Comparison of ENCODE assay signal across 11 cellular contexts in the genomic region with DNA sequence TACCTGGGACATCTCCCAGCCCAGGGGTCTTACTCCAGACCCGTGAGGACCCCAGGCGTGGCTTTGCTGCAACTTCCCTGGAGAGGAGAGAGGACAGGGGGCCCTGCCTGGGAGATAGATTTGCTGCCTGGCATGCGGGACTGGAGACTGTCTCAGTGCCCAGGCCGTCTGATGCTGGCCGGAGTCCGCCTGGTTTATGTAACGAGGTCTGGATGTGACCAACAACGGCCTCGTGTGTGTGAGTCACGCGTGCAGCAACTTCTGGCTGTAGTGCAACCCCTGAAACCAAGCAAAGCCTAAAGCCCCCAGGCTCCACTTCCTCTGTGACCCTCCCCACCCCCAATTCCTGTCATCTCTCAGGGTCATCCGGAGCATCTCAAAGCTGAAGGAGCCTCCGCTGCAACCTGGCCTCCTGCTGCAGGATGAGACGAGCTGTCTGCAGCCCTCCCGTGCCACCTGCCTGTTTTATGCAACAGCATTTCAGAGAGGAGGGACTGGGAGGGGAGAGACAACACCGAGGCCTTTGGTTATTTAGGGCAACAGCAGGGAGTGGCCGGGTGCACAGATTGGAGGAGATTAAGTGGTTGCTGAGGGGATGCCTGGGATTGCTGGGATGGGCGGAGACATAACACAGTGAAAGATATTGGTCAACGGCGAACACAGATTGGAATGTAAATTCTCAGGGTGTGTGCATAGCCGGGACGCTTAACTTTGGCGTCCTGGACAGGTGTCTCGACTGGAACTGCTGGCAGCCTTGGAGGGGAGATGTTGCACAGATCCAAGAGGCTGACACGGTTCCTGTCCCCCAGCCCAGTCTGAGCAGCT. TPM values are rescaled to one million over a fixed set of nuclear protein-coding genes. Genes with fewer than 3 reads are reported as not detected.
DNase-seq lines count a peak whose midpoint lies in the region; ATAC-seq, FAIRE-seq and TF ChIP-seq lines count a peak whose summit lies in the region.
"Had no signal": no experiment of that assay in that cellular context is flagged by ENCODE, and none has a peak within 500 bp of the region (broad histone marks: within the 10 kb centered on the region; RNA-seq: fewer than 3 reads in every experiment).

No MANE protein-coding gene starts in this region.

- H3K27ac Mint-ChIP-seq in glutamatergic neuron (ENCODE audit: unreplicated experiment), result no peak overlapping the region
- H3K27ac Mint-ChIP-seq: activated B cell treated with CpG ODN at 0.5 μM for 24 hours had no signal

- whole genome bisulfite sequencing in K562 (ENCODE audit: insufficient coverage, low coverage, missing lambda C conversion rate), result 2% methylated on average over 14 of the region's 25 CpGs
- WGBS in HepG2 (ENCODE audit: low lambda C conversion rate), result 8% methylated on average over 14 of the region's 25 CpGs

- H3K4me3 Mint-ChIP-seq in glutamatergic neuron (ENCODE audit: unreplicated experiment), result no peak overlapping the region
- H3K4me3 Mint-ChIP-seq: activated B cell treated with CpG ODN at 0.5 μM for 24 hours had no signal

- no peaks in the 10 kb centered on the region for H3K9me1 ChIP-seq in K562 (ENCODE audit: control insufficient read depth, insufficient read depth, low read length)

- TF ChIP-seq POLR2A in K562 (conservative IDR thresholded peaks at IDR 0.05) (no peak), HepG2 (IDR thresholded peaks at IDR 0.05; ENCODE audit: insufficient read depth in 1 of 2, low read depth in 2 of 2, low read length in 2 of 2) (no peak), vagina (IDR thresholded peaks at IDR 0.05) (no peak)

- TF ChIP-seq CTCF in K562 (IDR thresholded peaks at IDR 0.05 in 2 of 3, conservative IDR thresholded peaks at IDR 0.05 in 1 of 3; ENCODE audit: insufficient read depth in 2 of 3, low read depth in 1 of 3, low read length in 3 of 3) (no peak), HepG2 (CRISPR knock-in tag; IDR thresholded peaks at IDR 0.05) (no peak), vagina (IDR thresholded peaks at IDR 0.05) (no peak), glutamatergic neuron (IDR thresholded peaks at IDR 0.05; ENCODE audit: partially characterized antibody, unreplicated experiment) (no peak)

- CTCF ChIA-PET in K562 (lab: Yijun Ruan, JAX; ENCODE audit: low intra/inter-chr PET ratio), result no interaction called here
- CTCF ChIA-PET in HepG2 (lab: Yijun Ruan, JAX; ENCODE audit: low intra/inter-chr PET ratio, low total read pairs), result no interaction called here

- no peaks in the 10 kb centered on the region for H3K36me3 Mint-ChIP-seq in glutamatergic neuron (ENCODE audit: unreplicated experiment)

- H3K9ac ChIP-seq in K562 (ENCODE audit: insufficient read depth in 1 of 2, low read depth in 2 of 2, low read length in 2 of 2) (no peak overlapping the region), HepG2 (ENCODE audit: insufficient read depth, low read depth, low read length) (no peak overlapping the region)

- H3K9me3 ChIP-seq in K562 (replicated peaks; ENCODE audit: control insufficient read depth, insufficient read depth, low read depth, low read length) (no peaks in the 10 kb centered on the region), HepG2 (ENCODE audit: low read length) (no peaks in the 10 kb centered on the region), vagina (no peaks in the 10 kb centered on the region)

- no peaks in the 10 kb centered on the region for H4K20me1 ChIP-seq in K562 (replicated peaks; ENCODE audit: control insufficient read depth, insufficient read depth, low read length)
- H4K20me1 ChIP-seq in HepG2 (ENCODE audit: insufficient read depth, low read length), result no peaks in the 10 kb centered on the region

- ATAC-seq in K562 (peak; percentile 39; the same call in 1 of the 3 replicates), HepG2 (peak; percentile 79), HG02571 (IDR thresholded peaks at IDR 0.05; ENCODE audit: unreplicated experiment) (no peak)

- H3K36me3 ChIP-seq in K562 (ENCODE audit: control insufficient read depth, insufficient read depth, low read length) (no peaks in the 10 kb centered on the region), HepG2 (replicated peaks in 1 of 2; ENCODE audit: control insufficient read depth in 1 of 2, insufficient read depth in 2 of 2, low read length in 2 of 2) (no peaks in the 10 kb centered on the region), vagina (no peaks in the 10 kb centered on the region)

- H3K4me2 ChIP-seq in K562 (ENCODE audit: insufficient read depth, low read length), result no peak overlapping the region
- H3K4me2 ChIP-seq in HepG2 (ENCODE audit: low read depth, low read length), result peak overlapping the region; percentile 51

- H3K4me1 Mint-ChIP-seq in glutamatergic neuron (ENCODE audit: low read depth, unreplicated experiment), result peaks cover 3% of the 10 kb centered on the region
- H3K4me1 Mint-ChIP-seq: activated B cell treated with CpG ODN at 0.5 μM for 24 hours had no signal

- no peak for TF ChIP-seq RAD21 in K562 (CRISPR knock-in tag; conservative IDR thresholded peaks at IDR 0.05 in 1 of 2, IDR thresholded peaks at IDR 0.05 in 1 of 2)
- no peak for TF ChIP-seq RAD21 in HepG2 (CRISPR knock-in tag; IDR thresholded peaks at IDR 0.05)

- DNase-seq in DMS 273 (lab: John Stamatoyannopoulos, UW; ENCODE audit: unreplicated experiment) (peak; percentile 45), DMS 273 treated with DMSO at 0.1 percent for 48 hours (lab: John Stamatoyannopoulos, UW) (no peak), K562 (ENCODE audit: extremely low read depth in 1 of 4, low spot score in 3 of 4) (no peak), HepG2 (ENCODE audit: low spot score) (peak; percentile 37), vagina (ENCODE audit: extremely low spot score in 2 of 2) (peak in 1 of 2 donors; percentile 89), glutamatergic neuron (no peak)
- no peak for DNase-seq in NK-92 treated with Interleukin-12 subunit alpha and Interleukin-12 subunit beta, amount 100 ng/mL, for 24 hours (lab: John Stamatoyannopoulos, UW)
- DNase-seq: activated B cell treated with CpG ODN at 0.5 μM for 24 hours; stimulated activated CD4-positive, alpha-beta T cell treated with anti-CD3 and anti-CD28 coated beads, Interleukin-4, amount 100 ng/mL, for 4 hours had no signal

- POLR2A ChIA-PET in K562 (lab: Yijun Ruan, JAX), result no interaction called here
- POLR2A ChIA-PET in HepG2 (lab: Yijun Ruan, JAX), result no interaction called here

- peaks cover 1% of the 10 kb centered on the region for H3K9me3 Mint-ChIP-seq in glutamatergic neuron (ENCODE audit: unreplicated experiment)

- FAIRE-seq in K562 (lab: Jason Lieb, UNC) (no peak), HepG2 (lab: Jason Lieb, UNC) (no peak)

- TF ChIP-seq EP300 in K562 (IDR thresholded peaks at IDR 0.05; ENCODE audit: low read length), result no peak
- no peak for TF ChIP-seq EP300 in HepG2 (IDR thresholded peaks at IDR 0.05; ENCODE audit: low read depth in 2 of 2, low read length in 2 of 2)
- no peak for TF ChIP-seq EP300 in HepG2 (CRISPR knock-in tag; IDR thresholded peaks at IDR 0.05; ENCODE audit: borderline replicate concordance)

- H3K4me1 ChIP-seq in K562 (replicated peaks in 1 of 2; ENCODE audit: control insufficient read depth in 2 of 2, insufficient read depth in 2 of 2, low read length in 2 of 2) (no peaks in the 10 kb centered on the region), HepG2 (ENCODE audit: insufficient read depth, low read length) (peaks cover 26% of the 10 kb centered on the region), vagina (no peaks in the 10 kb centered on the region)

- peaks cover 0 to 24% of the 10 kb centered on the region in 2 experiments; a peak in 2 of 5 replicates for H3K27me3 ChIP-seq in K562 (ENCODE audit: control insufficient read depth in 2 of 2, insufficient read depth in 2 of 2, low read length in 2 of 2)
- peaks cover 0 to 4% of the 10 kb centered on the region in 2 experiments; a peak in 1 of 5 replicates for H3K27me3 ChIP-seq in HepG2 (ENCODE audit: control insufficient read depth in 1 of 2, insufficient read depth in 2 of 2, low read length in 2 of 2)
- H3K27me3 ChIP-seq in vagina, result no peaks in the 10 kb centered on the region

- H2AFZ ChIP-seq in K562 (ENCODE audit: low read depth, low read length), result no peak overlapping the region
- no peak overlapping the region for H2AFZ ChIP-seq in HepG2 (ENCODE audit: low read length)

- H3K79me2 ChIP-seq in K562 (ENCODE audit: control insufficient read depth, insufficient read depth, low read length), result no peaks in the 10 kb centered on the region
- no peaks in the 10 kb centered on the region for H3K79me2 ChIP-seq in HepG2 (ENCODE audit: insufficient read depth, low read length)

- no peak overlapping the region for H3K4me3 ChIP-seq in K562
- peak overlapping the region in 1 of 3 experiments; percentile 37; a peak in 1 of 6 replicates for H3K4me3 ChIP-seq in HepG2 (replicated peaks in 1 of 3; ENCODE audit: insufficient read depth in 1 of 3, low read depth in 2 of 3, low read length in 3 of 3)
- no peak overlapping the region for H3K4me3 ChIP-seq in vagina

- intact Hi-C loops in K562 (cut with micrococcal nuclease), result no loop called here
- intact Hi-C loops in HepG2 (cut with micrococcal nuclease; ENCODE audit: unreplicated experiment), result loop anchor here (10.0 kb wide), 1 partner anchor 63 kb away; no protein-coding TSS in a partner anchor
- intact Hi-C loops in vagina (cut with DNase I), result no loop called here

- in situ Hi-C loops in K562 (cut with MboI), result no loop called here
- in situ Hi-C loops in HepG2 (cut with HindIII; ENCODE audit: extremely low pct_ligation_motif_present, low pct_unique_long_range_greater_than_20kb), result no loop called here

- H3K27ac ChIP-seq in K562 (ENCODE audit: extremely low read depth, low read depth, low read length) (no peak overlapping the region), HepG2 (ENCODE audit: extremely low read length, insufficient read depth, low read length) (no peak overlapping the region), vagina (peak overlapping the region; percentile 78)
- H3K27ac ChIP-seq: 22Rv1 had no signal

- BruUV-seq in K562 (replicated peaks; lab: Mats Ljungman, UMichigan) (no TSS peak), HepG2 (replicated peaks; lab: Mats Ljungman, UMichigan) (no TSS peak)

- peaks cover 2% of the 10 kb centered on the region for H3K27me3 Mint-ChIP-seq in glutamatergic neuron (ENCODE audit: unreplicated experiment)

RNA-seq across cellular contexts. Expression of a gene that starts 16.0 kb away (rescaled TPM):
- total RNA-seq in K562 (2011; cell fraction: chromatin; rRNA removed; ENCODE audit: low replicate concordance), result not detected in 2 replicates
- not detected in 2 replicates for total RNA-seq in K562 (2011; cell fraction: nucleolus; rRNA removed)
- not detected in 2 replicates for total RNA-seq in K562 (2011; cell fraction: nucleoplasm; rRNA removed)
- total RNA-seq in K562 (2014; rRNA removed), result 0.08 TPM in 1 of 2 replicates, not detected in the other
- not detected in 2 replicates for total RNA-seq in K562 (2014; rRNA removed; fragmentation: Illumina TruSeq; extraction: Trizol)
- total RNA-seq in K562 (2015; rRNA removed; fragmentation: Illumina TruSeq; extraction: Trizol), result not detected in 2 replicates
- not detected in 2 replicates for total RNA-seq in K562 (2021)
- not detected in 2 replicates for polyA plus RNA-seq in K562 (2011; rRNA removed)
- not detected in 2 replicates for polyA plus RNA-seq in K562 (2011; cell fraction: cytosol; rRNA removed)
- not detected in 2 replicates for polyA plus RNA-seq in K562 (2011; cell fraction: nucleus; rRNA removed)
- polyA plus RNA-seq in K562 (2012), result 0.16 and 0.28 TPM in 2 replicates
- polyA plus RNA-seq in K562 (2014; fragmentation: Illumina TruSeq; extraction: Trizol), result 0.12 TPM in 1 of 2 replicates, not detected in the other
- polyA plus RNA-seq in K562 (2014; fragmentation: Nextera tagmentation; extraction: Ambion mirVana), result under 1 TPM in 1 of 2 experiments, not detected in 1; 0.03 TPM
- not detected in 2 replicates for polyA plus RNA-seq in K562 (2014; rRNA removed)
- polyA minus RNA-seq in K562 (2011; rRNA and poly(A)+ RNA removed), result 0.09 TPM in 1 of 2 replicates, not detected in the other
- not detected in 2 replicates for polyA minus RNA-seq in K562 (2011; cell fraction: cytosol; rRNA and poly(A)+ RNA removed)
- not detected in 2 replicates for polyA minus RNA-seq in K562 (2011; cell fraction: nucleus; rRNA and poly(A)+ RNA removed)
- not detected in 2 replicates for total RNA-seq in HepG2 (2016; rRNA removed; fragmentation: Illumina TruSeq; extraction: Trizol)
- not detected in 2 replicates for total RNA-seq in HepG2 (2016; cell fraction: cytosol; rRNA removed; fragmentation: Illumina TruSeq; extraction: Trizol; ENCODE audit: low read depth)
- total RNA-seq in HepG2 (2016; cell fraction: insoluble cytoplasmic fraction; rRNA removed; fragmentation: Illumina TruSeq; extraction: Trizol), result not detected in 2 replicates
- total RNA-seq in HepG2 (2016; cell fraction: membrane; rRNA removed; fragmentation: Illumina TruSeq; extraction: Trizol), result not detected in 2 replicates
- total RNA-seq in HepG2 (2016; cell fraction: nucleus; rRNA removed; fragmentation: Illumina TruSeq; extraction: Trizol), result not detected in 2 replicates
- not detected in 2 replicates for polyA plus RNA-seq in HepG2 (2011; rRNA removed)
- not detected in 2 replicates for polyA plus RNA-seq in HepG2 (2011; cell fraction: cytosol; rRNA removed)
- polyA plus RNA-seq in HepG2 (2011; cell fraction: nucleus; rRNA removed), result not detected in 2 replicates
- polyA plus RNA-seq in HepG2 (2012), result 0.07 TPM in 1 of 2 replicates, not detected in the other
- not detected in 2 replicates for polyA plus RNA-seq in HepG2 (2016; cell fraction: cytosol; fragmentation: Illumina TruSeq; extraction: Trizol; ENCODE audit: low read depth)
- not detected in 2 replicates for polyA plus RNA-seq in HepG2 (2016; cell fraction: insoluble cytoplasmic fraction; fragmentation: Illumina TruSeq; extraction: Trizol; ENCODE audit: low read depth)
- not detected in 2 replicates for polyA plus RNA-seq in HepG2 (2016; cell fraction: membrane; fragmentation: Illumina TruSeq; extraction: Trizol; ENCODE audit: low read depth)
- polyA plus RNA-seq in HepG2 (2016; cell fraction: nucleus; fragmentation: Illumina TruSeq; extraction: Trizol; ENCODE audit: insufficient read depth, low read depth), result not detected in 2 replicates
- not detected in 2 replicates for polyA minus RNA-seq in HepG2 (2011; rRNA and poly(A)+ RNA removed; ENCODE audit: low replicate concordance)
- not detected in 2 replicates for polyA minus RNA-seq in HepG2 (2011; cell fraction: cytosol; rRNA and poly(A)+ RNA removed)
- not detected in 2 replicates for polyA minus RNA-seq in HepG2 (2011; cell fraction: nucleus; rRNA and poly(A)+ RNA removed)
- total RNA-seq in vagina, result 5.9 TPM
- not detected for total RNA-seq in glutamatergic neuron (ENCODE audit: unreplicated experiment)
- total RNA-seq: activated B cell treated with CpG ODN at 0.5 μM for 24 hours had no signal

Comparison
In these comparisons a context has a peak if more than half of its experiments do, and no peak if none do; other contexts are left out.
1. DNase-seq: peak in DMS 273 (single experiment) and HepG2 (single experiment); none in DMS 273 treated with DMSO at 0.1 percent for 48 hours (single experiment), K562 (0 of 4), glutamatergic neuron (single experiment) and NK-92 treated with Interleukin-12 subunit alpha and Interleukin-12 subunit beta, amount 100 ng/mL, for 24 hours (single experiment).